Comparison of ENCODE assay signal across 1 cellular context in genomic region chr1:183562701-183563100, GRCh38.
TF ChIP-seq lines count a peak whose summit lies in the region.

No MANE protein-coding gene starts in this region.

TF ChIP-seq in GM12878, 131 proteins besides CTCF, POLR2A, EP300 and RAD21 (continued from another document):
- TF ChIP-seq POLR2AphosphoS2 (IDR thresholded peaks at IDR 0.05; ENCODE audit: low read depth, low read length), result peak; percentile 46; the same call in 1 of the 2 replicates
TF ChIP-seq in GM12878: peak in this region for 1.
